In the genomic region with DNA sequence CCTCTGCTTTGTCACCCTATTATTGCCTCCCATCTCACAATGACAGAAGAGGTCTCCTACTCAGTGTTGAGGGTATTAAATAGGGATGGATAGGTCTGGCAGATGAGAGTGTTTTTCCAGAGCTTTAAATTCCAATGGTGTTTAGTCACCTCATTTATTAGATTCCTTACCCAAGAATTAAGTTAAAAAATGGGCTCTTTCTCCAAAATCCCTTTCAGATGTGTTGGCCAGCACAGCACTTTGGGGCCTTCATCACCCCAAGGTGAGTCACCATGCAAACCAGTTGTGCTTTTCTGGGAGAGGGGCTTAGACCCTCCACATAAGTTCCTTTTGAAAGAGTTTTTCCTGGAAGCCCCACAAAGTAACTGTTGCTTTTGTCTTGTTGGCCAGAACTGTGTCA, we compare ENCODE assay signal across 13 cellular contexts.
A peak's percentile ranks its signal among the peaks of the same experiment; 100 is the strongest.
DNase-seq lines count a peak whose midpoint lies in the region; ATAC-seq, FAIRE-seq and TF ChIP-seq lines count a peak whose summit lies in the region.
"Had no signal": no experiment of that assay in that cellular context is flagged by ENCODE, and none has a peak within 500 bp of the region (broad histone marks: within the 10 kb centered on the region; RNA-seq: fewer than 3 reads in every experiment).

No MANE protein-coding gene starts in this region.

- ATAC-seq in left lung (peak; percentile 41), GM18907 (IDR thresholded peaks at IDR 0.05; ENCODE audit: unreplicated experiment) (no peak)
- ATAC-seq: gastrocnemius medialis had no signal

- TF ChIP-seq CTCF in AG09309 (IDR thresholded peaks at IDR 0.05; ENCODE audit: control insufficient read depth, insufficient read depth, low read depth, low read length, missing control alignments) (no peak), bronchial epithelial cell (IDR thresholded peaks at IDR 0.05; ENCODE audit: insufficient read depth, low read length, severe bottlenecking) (no peak), left lung (IDR thresholded peaks at IDR 0.05) (no peak)

- no peak for FAIRE-seq in bronchial epithelial cell (lab: Jason Lieb, UNC)

- H3K4me3 ChIP-seq in AG09309 (ENCODE audit: control insufficient read depth, low read depth, low read length) (no peak overlapping the region), bronchial epithelial cell (ENCODE audit: low read depth, low read length) (no peak overlapping the region), left lung (no peak overlapping the region)
- H3K4me3 ChIP-seq: gastrocnemius medialis had no signal

- H3K27me3 ChIP-seq in bronchial epithelial cell (ENCODE audit: control insufficient read depth, insufficient read depth, low read length) (no peaks in the 10 kb centered on the region), left lung (no peaks in the 10 kb centered on the region)
- H3K27me3 ChIP-seq: gastrocnemius medialis had no signal

- no peak overlapping the region for H3K27ac ChIP-seq in left lung
- H3K27ac ChIP-seq: gastrocnemius medialis had no signal

- DNase-seq in AG09309 (ENCODE audit: low read depth) (peak; percentile 71), LoVo (ENCODE audit: low spot score) (peak; percentile 30), bronchial epithelial cell (ENCODE audit: low read depth) (peak; percentile 36), left lung (no peak), AML-193 (lab: John Stamatoyannopoulos, UW) (no peak), HuH-7.5 (ENCODE audit: low spot score) (no peak), occipital lobe (lab: John Stamatoyannopoulos, UW) (no peak)
- DNase-seq: activated CD4-positive, alpha-beta T cell treated with anti-CD3 and anti-CD28 coated beads, Interleukin-2, amount 50 U/mL, for 4 hours; activated gamma-delta T cell; C1 segment of cervical spinal cord; gastrocnemius medialis; NCI-H1694 treated with DMSO at 0.1 percent for 48 hours had no signal

- intact Hi-C loops in left lung (cut with DNase I): no loop called here

- H3K9me3 ChIP-seq in left lung: peaks cover 0 to 8% of the 10 kb centered on the region in 2 donors
- H3K9me3 ChIP-seq: gastrocnemius medialis had no signal

- H3K4me1 ChIP-seq in left lung: no peaks in the 10 kb centered on the region
- H3K4me1 ChIP-seq: gastrocnemius medialis had no signal

- H3K36me3 ChIP-seq in bronchial epithelial cell (ENCODE audit: control insufficient read depth, insufficient read depth, low read length) (no peaks in the 10 kb centered on the region), left lung (no peaks in the 10 kb centered on the region)
- H3K36me3 ChIP-seq: gastrocnemius medialis had no signal

Comparison
In these comparisons a context has a peak if more than half of its experiments do, and no peak if none do; other contexts are left out.
1. DNase-seq: peak in AG09309 (single experiment), LoVo (single experiment) and bronchial epithelial cell (single experiment); none in left lung (0 of 2), AML-193 (0 of 2), HuH-7.5 (single experiment) and occipital lobe (single experiment).